In genomic region chr16:28610595-28611270, GRCh38 we compare ENCODE assay signal across 1 cellular context.
TF ChIP-seq lines count a peak whose summit lies in the region.

No MANE protein-coding gene starts in this region.

TF ChIP-seq in HepG2, 621 proteins besides CTCF, POLR2A, EP300 and RAD21 (continued from another document and continues in another):
- TF ChIP-seq ZBTB2 (CRISPR knock-in tag; IDR thresholded peaks at IDR 0.05; ENCODE audit: low read depth) = no peak
- TF ChIP-seq TERF1 (CRISPR knock-in tag; IDR thresholded peaks at IDR 0.05) = 0 out of 2 replicates have a peak, but pooled peaks have one; percentile 47
- TF ChIP-seq ZNF580 (CRISPR knock-in tag; IDR thresholded peaks at IDR 0.05; ENCODE audit: borderline replicate concordance, low read depth) = 0 out of 2 replicates have a peak, but pooled peaks have one; percentile 60
- TF ChIP-seq GATAD2A (CRISPR knock-in tag; IDR thresholded peaks at IDR 0.05) = peak; percentile 54; the same call in 1 of the 2 replicates
- peak; percentile 3; the same call in 1 of the 2 replicates for TF ChIP-seq KDM2A (CRISPR knock-in tag; IDR thresholded peaks at IDR 0.05; ENCODE audit: borderline replicate concordance, low read depth)
- no peak for TF ChIP-seq SATB2 (CRISPR knock-in tag; IDR thresholded peaks at IDR 0.05)
- TF ChIP-seq ZNF747 (CRISPR knock-in tag; IDR thresholded peaks at IDR 0.05; ENCODE audit: borderline replicate concordance) = no peak
- no peak for TF ChIP-seq ZNF556 (CRISPR knock-in tag; IDR thresholded peaks at IDR 0.05; ENCODE audit: borderline replicate concordance)
- TF ChIP-seq ZNF562 (CRISPR knock-in tag; IDR thresholded peaks at IDR 0.05; ENCODE audit: borderline replicate concordance) = no peak
- peak; percentile 58 for TF ChIP-seq IKZF4 (CRISPR knock-in tag; IDR thresholded peaks at IDR 0.05; ENCODE audit: borderline replicate concordance, low read depth, not compliant biosample characterization)
- no peak for TF ChIP-seq HMG20A (CRISPR knock-in tag; IDR thresholded peaks at IDR 0.05; ENCODE audit: borderline replicate concordance)
- TF ChIP-seq ZNF414 (CRISPR knock-in tag; IDR thresholded peaks at IDR 0.05) = peak; percentile 46; the same call in 1 of the 2 replicates
- 0 out of 2 replicates have a peak, but pooled peaks have one; percentile 1 for TF ChIP-seq DRAP1 (CRISPR knock-in tag; IDR thresholded peaks at IDR 0.05)
- no peak for TF ChIP-seq ZNF574 (CRISPR knock-in tag; IDR thresholded peaks at IDR 0.05)
- no peak for TF ChIP-seq HBP1 (CRISPR knock-in tag; IDR thresholded peaks at IDR 0.05; ENCODE audit: low read depth)
- no peak for TF ChIP-seq ZNF530 (CRISPR knock-in tag; IDR thresholded peaks at IDR 0.05; ENCODE audit: low read depth)
- no peak for TF ChIP-seq RERE (CRISPR knock-in tag; IDR thresholded peaks at IDR 0.05; ENCODE audit: low read depth)
- TF ChIP-seq ZNF33B (CRISPR knock-in tag; IDR thresholded peaks at IDR 0.05) = peak; percentile 85; the same call in 1 of the 2 replicates
- 0 out of 2 replicates have a peak, but pooled peaks have one; percentile 25 for TF ChIP-seq ZNF770 (CRISPR knock-in tag; IDR thresholded peaks at IDR 0.05)
- TF ChIP-seq ZNF468 (CRISPR knock-in tag; IDR thresholded peaks at IDR 0.05) = no peak
- 0 out of 2 replicates have a peak, but pooled peaks have one; percentile 30 for TF ChIP-seq EEA1 (CRISPR knock-in tag; IDR thresholded peaks at IDR 0.05; ENCODE audit: borderline replicate concordance)
- 0 out of 2 replicates have a peak, but pooled peaks have one; percentile 65 for TF ChIP-seq NFATC3 (CRISPR knock-in tag; IDR thresholded peaks at IDR 0.05)
- TF ChIP-seq STAT6 (CRISPR knock-in tag; IDR thresholded peaks at IDR 0.05; ENCODE audit: borderline replicate concordance) = no peak
- no peak for TF ChIP-seq ZNF839 (CRISPR knock-in tag; IDR thresholded peaks at IDR 0.05; ENCODE audit: borderline replicate concordance)
- TF ChIP-seq MAFF (IDR thresholded peaks at IDR 0.05; ENCODE audit: low read depth, low read length) = no peak
- peak; percentile 81; the same call in 1 of the 2 replicates for TF ChIP-seq ZNF274 (CRISPR knock-in tag; IDR thresholded peaks at IDR 0.05)
- TF ChIP-seq ZSCAN20 (CRISPR knock-in tag; IDR thresholded peaks at IDR 0.05; ENCODE audit: borderline replicate concordance) = no peak
- 0 out of 2 replicates have a peak, but pooled peaks have one; percentile 29 for TF ChIP-seq MXD3 (CRISPR knock-in tag; IDR thresholded peaks at IDR 0.05)
- TF ChIP-seq BHLHE40 (IDR thresholded peaks at IDR 0.05; ENCODE audit: low read length) = 0 out of 2 replicates have a peak, but pooled peaks have one; percentile 45
- TF ChIP-seq ZNF572 (CRISPR knock-in tag; IDR thresholded peaks at IDR 0.05) = peak; percentile 82; the same call in 1 of the 2 replicates
- TF ChIP-seq ZNF737 (CRISPR knock-in tag; IDR thresholded peaks at IDR 0.05; ENCODE audit: borderline replicate concordance) = 0 out of 2 replicates have a peak, but pooled peaks have one; percentile 57
- TF ChIP-seq RBM39 (IDR thresholded peaks at IDR 0.05; ENCODE audit: low read depth, low read length, poor library complexity, severe bottlenecking) = no peak
